In the genomic region with DNA sequence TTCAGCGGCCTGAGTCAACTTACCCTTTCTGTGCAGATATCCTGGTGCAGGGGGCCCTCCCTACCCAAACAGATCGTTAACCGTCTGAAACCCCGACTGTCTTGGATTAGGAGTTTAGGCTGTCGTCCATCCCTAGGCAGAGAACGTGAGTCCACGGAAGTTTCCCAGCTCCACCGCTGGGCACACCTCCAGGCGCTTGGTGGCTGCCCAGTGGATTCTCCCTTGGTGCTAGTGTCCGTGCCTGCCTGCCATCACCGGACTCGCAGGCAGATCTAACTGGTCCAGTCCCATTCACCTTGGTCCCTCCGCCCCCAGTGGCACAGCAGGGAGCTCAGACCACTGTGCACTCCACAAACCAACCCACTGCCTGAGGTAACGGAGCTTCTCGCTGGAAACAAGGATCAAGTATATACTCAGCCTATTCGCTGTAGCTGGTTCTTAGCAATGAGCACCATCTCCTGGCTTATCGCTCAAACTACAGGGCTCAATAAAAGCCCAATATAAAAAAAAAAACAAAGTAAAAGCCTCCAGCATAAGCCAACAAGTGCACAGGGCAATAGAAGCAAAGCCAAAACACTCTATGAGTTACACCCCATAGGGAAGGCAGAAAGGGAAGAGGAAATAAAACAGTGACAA, we compare ENCODE assay signal across 12 cellular contexts.
A peak's percentile ranks its signal among the peaks of the same experiment; 100 is the strongest.
DNase-seq lines count a peak whose midpoint lies in the region; ATAC-seq, FAIRE-seq and TF ChIP-seq lines count a peak whose summit lies in the region.
"Had no signal": no experiment of that assay in that cellular context is flagged by ENCODE, and none has a peak within 500 bp of the region (broad histone marks: within the 10 kb centered on the region; RNA-seq: fewer than 3 reads in every experiment).

No MANE protein-coding gene starts in this region.

- no peak for FAIRE-seq in A549 (lab: Jason Lieb, UNC)

- POLR2A ChIA-PET in A549 (lab: Yijun Ruan, JAX): no interaction called here

- H3K36me3 ChIP-seq in heart right ventricle: no peaks in the 10 kb centered on the region
- H3K36me3 ChIP-seq: neutrophil had no signal

- DNase-seq in A549 (ENCODE audit: low read depth in 1 of 2, low spot score in 1 of 2): peak in 1 of 2 experiments; percentile 44
- peak; percentile 1 for DNase-seq in G401 (ENCODE audit: low spot score)
- peak; percentile 2 for DNase-seq in T1000 (lab: John Stamatoyannopoulos, UW)
- no peak for DNase-seq in heart right ventricle
- DNase-seq in mesenteric fat pad (ENCODE audit: low spot score): no peak
- DNase-seq in COLO829 (ENCODE audit: low spot score): no peak
- DNase-seq in GM19238 (ENCODE audit: insufficient read length, low spot score): no peak
- DNase-seq: activated CD4-positive, alpha-beta memory T cell treated with anti-CD3 and anti-CD28 coated beads for 36 hours; Karpas-422 had no signal

- CTCF ChIA-PET in A549 (lab: Yijun Ruan, JAX): no interaction called here

- peak overlapping the region; percentile 38; the same call in 1 of the 3 replicates for H3K4me2 ChIP-seq in A549

- 24% methylated on average over 9 of the region's 17 CpGs for WGBS in A549 (ENCODE audit: missing lambda C conversion rate)
- 37 to 38% methylated on average over 17 of the region's 17 CpGs for WGBS in heart right ventricle, 2 donors

- ATAC-seq in A549: peak; percentile 74 to 86; a peak in 5 of 6 replicates
- peak in 4 of 8 donors; percentile 62 to 75 (median 70) for ATAC-seq in heart right ventricle
- ATAC-seq in HG03025 (IDR thresholded peaks at IDR 0.05; ENCODE audit: low FRiP score, unreplicated experiment): no peak
- ATAC-seq: Panc1 had no signal

- H3K4me3 ChIP-seq in A549 (no peak overlapping the region), heart right ventricle (peak overlapping the region in 3 of 10 donors; percentile 17 to 18 (median 17))

- H3K27ac ChIP-seq in A549 (no peak overlapping the region), heart right ventricle (no peak overlapping the region)
- H3K27ac ChIP-seq: neutrophil had no signal

- TF ChIP-seq POLR2A in A549 (IDR thresholded peaks at IDR 0.05; ENCODE audit: low read length): no peak

- intact Hi-C loops in heart right ventricle (cut with DNase I): loop anchor here in 2 of 10 donors (5.0 kb wide), 1 partner anchor 144 kb away; no protein-coding TSS in a partner anchor

- in situ Hi-C loops in G401 (cut with HindIII; ENCODE audit: low sequenced_read_pairs): no loop called here

- TF ChIP-seq RAD21 in A549 (conservative IDR thresholded peaks at IDR 0.05 in 1 of 2, IDR thresholded peaks at IDR 0.05 in 1 of 2): peak; percentile 59 to 70

- TF ChIP-seq EP300 in A549 (IDR thresholded peaks at IDR 0.05): no peak

- H3K9me3 ChIP-seq in A549 (no peaks in the 10 kb centered on the region), heart right ventricle (no peaks in the 10 kb centered on the region)
- H3K9me3 ChIP-seq: neutrophil had no signal

- H3K4me1 ChIP-seq in A549: no peaks in the 10 kb centered on the region
- H3K4me1 ChIP-seq in heart right ventricle: no peaks in the 10 kb centered on the region

- peak; percentile 38 for TF ChIP-seq CTCF in A549 (IDR thresholded peaks at IDR 0.05)
- peak in 5 of 9 donors; percentile 41 to 57 (median 56) for TF ChIP-seq CTCF in heart right ventricle (IDR thresholded peaks at IDR 0.05)

- H3K27me3 ChIP-seq in heart right ventricle: no peaks in the 10 kb centered on the region
- H3K27me3 ChIP-seq: neutrophil had no signal

TF ChIP-seq in A549, 52 proteins besides CTCF, POLR2A, EP300 and RAD21:
- TF ChIP-seq ZSCAN20 (CRISPR knock-in tag; IDR thresholded peaks at IDR 0.05) (no peak), FOXS1 (CRISPR knock-in tag; IDR thresholded peaks at IDR 0.05) (no peak), SMC3 (IDR thresholded peaks at IDR 0.05) (peak; percentile 33; the same call in 1 of the 3 replicates)

Comparison
In these comparisons a context has a peak if more than half of its experiments do, and no peak if none do; other contexts are left out.
1. DNase-seq: peak in G401 (single experiment) and T1000 (single experiment); none in heart right ventricle (0 of 2), mesenteric fat pad (single experiment), COLO829 (single experiment) and GM19238 (single experiment).